25 cellular contexts compared by ENCODE assay signal in the genomic region with DNA sequence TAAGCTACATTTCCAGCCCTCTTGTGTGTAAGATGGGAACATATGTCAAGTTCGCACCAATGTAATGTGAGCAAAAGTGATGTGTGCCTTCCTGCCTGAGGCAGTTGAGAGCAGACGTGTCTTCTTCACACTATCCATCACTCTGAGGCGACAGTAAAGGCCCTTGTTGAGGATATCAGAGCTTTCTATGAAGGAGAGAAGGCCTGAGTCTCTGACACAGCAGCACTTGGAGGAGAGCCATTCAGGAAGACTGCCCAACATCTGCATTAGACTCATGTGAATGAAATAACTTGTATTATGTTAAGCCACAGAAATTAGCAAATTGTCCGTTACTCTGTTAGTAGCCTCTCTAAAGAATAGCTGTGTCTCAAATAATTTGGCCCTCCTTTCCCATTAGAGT.
"Had no signal": no experiment of that assay in that cellular context is flagged by ENCODE, and none has a peak within 500 bp of the region (broad histone marks: within the 10 kb centered on the region; RNA-seq: fewer than 3 reads in every experiment).

No MANE protein-coding gene starts in this region.

- H3K27ac Mint-ChIP-seq: activated CD4-positive, alpha-beta T cell treated with anti-CD3 and anti-CD28 coated beads, Interleukin-2, amount 10 ng/mL, durations not matched to agents 7 days and 5 days; activated CD8-positive, alpha-beta T cell treated with anti-CD3 and anti-CD28 coated beads, Interleukin-2, amount 10 ng/mL, durations not matched to agents 7 days and 5 days; activated naive CD4-positive, alpha-beta T cell treated with anti-CD3 and anti-CD28 coated beads, Interleukin-2, amount 50 U/mL, for 24 hours; dendritic cell treated with granulocyte-macrophage colony-stimulating factor and Interleukin-4, amounts not matched to agents 40 ng/mL and 50 ng/mL, for 4 days; naive thymus-derived CD4-positive, alpha-beta T cell; neural progenitor cell; stimulated activated effector memory CD8-positive, alpha-beta T cell treated with anti-CD3 and anti-CD28 coated beads, Interleukin-12 subunit alpha, Interleukin-12 subunit beta, amount 100 ng/mL, for 72 hours had no signal

- H3K36me3 Mint-ChIP-seq: activated naive CD4-positive, alpha-beta T cell treated with anti-CD3 and anti-CD28 coated beads, Interleukin-2, amount 50 U/mL, for 24 hours; naive thymus-derived CD4-positive, alpha-beta T cell; neural progenitor cell; stimulated activated effector memory CD8-positive, alpha-beta T cell treated with anti-CD3 and anti-CD28 coated beads, Interleukin-12 subunit alpha, Interleukin-12 subunit beta, amount 100 ng/mL, for 72 hours had no signal

- H3K4me3 Mint-ChIP-seq: activated CD4-positive, alpha-beta T cell treated with anti-CD3 and anti-CD28 coated beads, Interleukin-2, amount 10 ng/mL, durations not matched to agents 7 days and 5 days; activated CD8-positive, alpha-beta T cell treated with anti-CD3 and anti-CD28 coated beads, Interleukin-2, amount 10 ng/mL, durations not matched to agents 7 days and 5 days; activated naive CD4-positive, alpha-beta T cell treated with anti-CD3 and anti-CD28 coated beads, Interleukin-2, amount 50 U/mL, for 24 hours; dendritic cell treated with granulocyte-macrophage colony-stimulating factor and Interleukin-4, amounts not matched to agents 40 ng/mL and 50 ng/mL, for 4 days; naive thymus-derived CD4-positive, alpha-beta T cell; neural progenitor cell; stimulated activated effector memory CD8-positive, alpha-beta T cell treated with anti-CD3 and anti-CD28 coated beads, Interleukin-12 subunit alpha, Interleukin-12 subunit beta, amount 100 ng/mL, for 72 hours had no signal

- ATAC-seq: activated CD8-positive, alpha-beta T cell treated with anti-CD3 and anti-CD28 coated beads, Interleukin-2, amount 10 ng/mL, durations not matched to agents 7 days and 5 days; left lobe of liver; mucosa of descending colon; naive thymus-derived CD4-positive, alpha-beta T cell; right lobe of liver; stimulated activated effector memory CD8-positive, alpha-beta T cell treated with anti-CD3 and anti-CD28 coated beads, Interleukin-12 subunit alpha, Interleukin-12 subunit beta, amount 100 ng/mL, for 72 hours had no signal

- H3K9me3 Mint-ChIP-seq: activated CD4-positive, alpha-beta T cell treated with anti-CD3 and anti-CD28 coated beads, Interleukin-2, amount 10 ng/mL, durations not matched to agents 7 days and 5 days; activated naive CD4-positive, alpha-beta T cell treated with anti-CD3 and anti-CD28 coated beads, Interleukin-2, amount 50 U/mL, for 24 hours; dendritic cell treated with granulocyte-macrophage colony-stimulating factor and Interleukin-4, amounts not matched to agents 40 ng/mL and 50 ng/mL, for 4 days; naive thymus-derived CD4-positive, alpha-beta T cell; neural progenitor cell; stimulated activated effector memory CD8-positive, alpha-beta T cell treated with anti-CD3 and anti-CD28 coated beads, Interleukin-12 subunit alpha, Interleukin-12 subunit beta, amount 100 ng/mL, for 72 hours had no signal

- H3K27ac ChIP-seq: breast epithelium, esophagus muscularis mucosa, neural progenitor cell, right lobe of liver, SJCRH30, stomach, thoracic aorta, upper lobe of left lung had no signal

- H3K27me3 Mint-ChIP-seq: dendritic cell treated with granulocyte-macrophage colony-stimulating factor and Interleukin-4, amounts not matched to agents 40 ng/mL and 50 ng/mL, for 4 days had no signal

- DNase-seq: activated CD4-positive, alpha-beta T cell treated with anti-CD3 and anti-CD28 coated beads, Interleukin-2, amount 10 ng/mL, durations not matched to agents 7 days and 5 days; activated CD8-positive, alpha-beta T cell treated with anti-CD3 and anti-CD28 coated beads, Interleukin-2, amount 10 ng/mL, durations not matched to agents 7 days and 5 days; activated gamma-delta T cell; activated T-cell treated with anti-CD3 and anti-CD28 coated beads, Interleukin-2, amount 50 U/mL, for 48 hours; cerebellar nuclear complex; effector memory CD4-positive, alpha-beta T cell; glutamatergic neuron; mucosa of descending colon; naive thymus-derived CD4-positive, alpha-beta T cell; ovary; right lobe of liver; SJCRH30; small intestine; stimulated activated CD4-positive, alpha-beta T cell treated with anti-CD3 and anti-CD28 coated beads, Interleukin-4, amount 100 ng/mL, for 1 hour; stomach; T-helper 2 cell; upper lobe of left lung had no signal

- H3K4me1 Mint-ChIP-seq: neural progenitor cell had no signal
